Comparison of ENCODE assay signal across 8 cellular contexts in genomic region chr1:241485554-241485992, GRCh38. TPM values are rescaled to one million over a fixed set of nuclear protein-coding genes. Genes with fewer than 3 reads are reported as not detected.
A peak's percentile ranks its signal among the peaks of the same experiment; 100 is the strongest.
DNase-seq lines count a peak whose midpoint lies in the region; ATAC-seq and TF ChIP-seq lines count a peak whose summit lies in the region.

No MANE protein-coding gene starts in this region.

- intact Hi-C loops in dorsolateral prefrontal cortex (cut with DNase I), result no loop called here
- intact Hi-C loops in activated naive CD4-positive, alpha-beta T cell treated with anti-CD3 and anti-CD28 coated beads for 36 hours (cut with micrococcal nuclease), result loop anchor here (1.0 to 5.0 kb wide), 3 partner anchors 62 to 753 kb away; no protein-coding TSS in a partner anchor
- intact Hi-C loops in Right ventricle myocardium superior (cut with DNase I), result no loop called here

- H3K9me3 ChIP-seq in liver (ENCODE audit: control insufficient read depth in 4 of 4, low read length in 3 of 4), result no peaks in the 10 kb centered on the region

- ATAC-seq in GM21526 (IDR thresholded peaks at IDR 0.05; ENCODE audit: low FRiP score, unreplicated experiment) (peak; percentile 65), HG03571 (IDR thresholded peaks at IDR 0.05; ENCODE audit: unreplicated experiment) (peak; percentile 39), Right ventricle myocardium superior (ENCODE audit: poor library complexity) (no peak)

- peaks cover 5% of the 10 kb centered on the region for H3K27me3 Mint-ChIP-seq in activated naive CD4-positive, alpha-beta T cell treated with anti-CD3 and anti-CD28 coated beads for 36 hours (ENCODE audit: low read depth)

- no peaks in the 10 kb centered on the region for H3K36me3 ChIP-seq in liver (ENCODE audit: control insufficient read depth in 4 of 4, insufficient read depth in 3 of 4, low read depth in 1 of 4, low read length in 3 of 4)

- TF ChIP-seq RAD21 in liver (IDR thresholded peaks at IDR 0.05), result peak; percentile 31 to 60

- H3K36me3 Mint-ChIP-seq in activated naive CD4-positive, alpha-beta T cell treated with anti-CD3 and anti-CD28 coated beads for 36 hours (ENCODE audit: low read depth), result no peaks in the 10 kb centered on the region

- 82% methylated on average over 4 of the region's 4 CpGs for WGBS in liver

- H3K27ac Mint-ChIP-seq in activated naive CD4-positive, alpha-beta T cell treated with anti-CD3 and anti-CD28 coated beads for 36 hours, result no peak overlapping the region

- DNase-seq in SKM-1 (lab: John Stamatoyannopoulos, UW; ENCODE audit: unreplicated experiment), result peak; percentile 53
- DNase-seq in dorsolateral prefrontal cortex, result no peak
- no peak for DNase-seq in activated naive CD4-positive, alpha-beta T cell treated with anti-CD3 and anti-CD28 coated beads for 36 hours
- no peak for DNase-seq in Right ventricle myocardium superior

- H3K27ac ChIP-seq in liver (ENCODE audit: low read depth in 1 of 2, low read length in 2 of 2), result no peak overlapping the region
- H3K27ac ChIP-seq in dorsolateral prefrontal cortex, result no peak overlapping the region

- no peaks in the 10 kb centered on the region for H3K4me1 ChIP-seq in liver (ENCODE audit: control insufficient read depth in 4 of 4, insufficient read depth in 4 of 4, low read length in 3 of 4)

- no peak overlapping the region for H3K4me3 ChIP-seq in liver (ENCODE audit: low read depth in 1 of 3, low read length in 3 of 3)
- no peak overlapping the region for H3K4me3 ChIP-seq in dorsolateral prefrontal cortex

- H3K27me3 ChIP-seq in liver (ENCODE audit: control insufficient read depth in 4 of 4, insufficient read depth in 4 of 4, low read length in 3 of 4), result no peaks in the 10 kb centered on the region
- H3K27me3 ChIP-seq in dorsolateral prefrontal cortex, result no peaks in the 10 kb centered on the region

- H3K4me3 Mint-ChIP-seq in activated naive CD4-positive, alpha-beta T cell treated with anti-CD3 and anti-CD28 coated beads for 36 hours, result no peak overlapping the region

- no peak overlapping the region for H3K9ac ChIP-seq in liver (ENCODE audit: low read depth in 1 of 2, low read length in 2 of 2)

- H3K9me3 Mint-ChIP-seq in activated naive CD4-positive, alpha-beta T cell treated with anti-CD3 and anti-CD28 coated beads for 36 hours, result peaks cover under 1% of the 10 kb centered on the region

- H3K4me1 Mint-ChIP-seq in activated naive CD4-positive, alpha-beta T cell treated with anti-CD3 and anti-CD28 coated beads for 36 hours (ENCODE audit: low read depth), result peaks cover 17% of the 10 kb centered on the region

- TF ChIP-seq CTCF in GM12874 (IDR thresholded peaks at IDR 0.05; ENCODE audit: insufficient read depth, low read depth, low read length), result peak; percentile 41
- peak; percentile 34 for TF ChIP-seq CTCF in liver (IDR thresholded peaks at IDR 0.05; ENCODE audit: low read depth, low read length, missing input control)
- TF ChIP-seq CTCF in dorsolateral prefrontal cortex (IDR thresholded peaks at IDR 0.05 in 54 of 56, conservative IDR thresholded peaks at IDR 0.05 in 2 of 56; ENCODE audit: low read depth in 1 of 56, partially characterized antibody in 56 of 56), result peak in 11 of 56 donors; percentile 9 to 30 (median 13)

- CTCF ChIA-PET in activated naive CD4-positive, alpha-beta T cell treated with anti-CD3 and anti-CD28 coated beads for 36 hours (lab: Charles Lee), result interaction anchor here (0.6 to 1.0 kb wide), 2 partner anchors 38 to 243 kb away, joined by 3 read pairs; no protein-coding TSS in a partner anchor

TF ChIP-seq in liver, 16 proteins besides CTCF, POLR2A, EP300 and RAD21:
- no peak for TF ChIP-seq ZBTB33 (IDR thresholded peaks at IDR 0.05)

RNA-seq across cellular contexts. Expression of gene FH, which starts 34.0 kb away (rescaled TPM):
- total RNA-seq in liver, result 100 to 1,000 TPM in 1 of 2 donors, 10 to 100 TPM in 1; 68.3 to 140 TPM
- 100 to 1,000 TPM in 1 of 2 donors, 10 to 100 TPM in 1; 99.6 to 145 TPM for polyA plus RNA-seq in liver
- 10 to 100 TPM; 31.3 to 78.1 (median 59.0) TPM for total RNA-seq in dorsolateral prefrontal cortex
- total RNA-seq in activated naive CD4-positive, alpha-beta T cell treated with anti-CD3 and anti-CD28 coated beads for 36 hours, result 10 to 100 TPM; 91.6 to 95.4 TPM
- total RNA-seq in Right ventricle myocardium superior, result 234 TPM

RNA-seq across cellular contexts. Expression of gene KMO, which starts 46.6 kb away (rescaled TPM):
- total RNA-seq in liver, result 10 to 100 TPM; 10.2 to 24.7 TPM
- 10 to 100 TPM; 14.5 to 37.3 TPM for polyA plus RNA-seq in liver
- 1 to 10 TPM in 91 of 120 experiments, under 1 TPM in 26, not detected in 3; 0.11 to 5.5 (median 1.6) TPM for total RNA-seq in dorsolateral prefrontal cortex
- total RNA-seq in activated naive CD4-positive, alpha-beta T cell treated with anti-CD3 and anti-CD28 coated beads for 36 hours, result not detected
- 0.56 TPM for total RNA-seq in Right ventricle myocardium superior
